In genomic region chr22:24433868-24434471, GRCh38 we compare ENCODE assay signal across 8 cellular contexts. TPM values are rescaled to one million over a fixed set of nuclear protein-coding genes. Genes with fewer than 3 reads are reported as not detected.
DNase-seq lines count a peak whose midpoint lies in the region; ATAC-seq and TF ChIP-seq lines count a peak whose summit lies in the region.

No MANE protein-coding gene starts in this region.

- ATAC-seq in GM18511 (IDR thresholded peaks at IDR 0.05; ENCODE audit: unreplicated experiment), result peak; percentile 75
- ATAC-seq in HG02852 (IDR thresholded peaks at IDR 0.05; ENCODE audit: unreplicated experiment), result peak; percentile 72

- H3K9ac ChIP-seq in skeletal muscle tissue (ENCODE audit: low read depth in 1 of 3, low read length in 3 of 3), result no peak overlapping the region

- H3K27ac ChIP-seq in OCI-LY7 (ENCODE audit: low read depth, low read length, poor library complexity, severe bottlenecking), result peak overlapping the region; percentile 99
- peak overlapping the region; percentile 83 for H3K27ac ChIP-seq in skeletal muscle tissue (ENCODE audit: low read depth, low read length)

- no peaks in the 10 kb centered on the region for H4K20me1 ChIP-seq in OCI-LY7 (ENCODE audit: insufficient read depth, low read length)

- H3K9me3 ChIP-seq in OCI-LY7 (ENCODE audit: low read length) (no peaks in the 10 kb centered on the region), skeletal muscle tissue (ENCODE audit: control insufficient read depth in 3 of 3, low read length in 3 of 3) (no peaks in the 10 kb centered on the region)

- no TSS peak for BruUV-seq in OCI-LY7 (replicated peaks; lab: Mats Ljungman, UMichigan)

- intact Hi-C loops in OCI-LY7 (cut with micrococcal nuclease; ENCODE audit: unreplicated experiment), result loop anchor here (1.0 to 2.0 kb wide), 2 partner anchors 121 to 163 kb away; partner anchors contain the start of genes GUCD1, SNRPD3 and SPECC1L

- TF ChIP-seq CTCF in OCI-LY7 (conservative IDR thresholded peaks at IDR 0.05; ENCODE audit: low read length), result no peak

- peaks cover 67% of the 10 kb centered on the region for H3K79me2 ChIP-seq in OCI-LY7 (ENCODE audit: insufficient read depth, low read depth, low read length)

- peaks cover 41% of the 10 kb centered on the region; the same call in 1 of the 2 replicates for H3K36me3 ChIP-seq in OCI-LY7 (ENCODE audit: insufficient read depth, low read length)
- no peaks in the 10 kb centered on the region for H3K36me3 ChIP-seq in skeletal muscle tissue (ENCODE audit: control insufficient read depth in 3 of 3, insufficient read depth in 3 of 3, low read length in 3 of 3)

- DNase-seq in 8988T, result peak; percentile 24
- DNase-seq in OCI-LY7 (ENCODE audit: low spot score), result peak; percentile 92
- peak; percentile 70 for DNase-seq in dermis blood vessel endothelial cell
- DNase-seq in NCI-H1105 treated with DMSO at 0.1 percent for 48 hours (lab: John Stamatoyannopoulos, UW), result no peak
- no peak for DNase-seq in activated effector memory CD4-positive, alpha-beta T cell treated with Interleukin-2 at 50 U/mL for 16 hours

- no peaks in the 10 kb centered on the region for H3K27me3 ChIP-seq in skeletal muscle tissue (ENCODE audit: control insufficient read depth in 3 of 3, insufficient read depth in 3 of 3, low read length in 3 of 3)

- H3K4me1 ChIP-seq in OCI-LY7 (ENCODE audit: insufficient read depth, low read length, poor library complexity, severe bottlenecking) (peaks cover 98% of the 10 kb centered on the region), skeletal muscle tissue (ENCODE audit: control insufficient read depth in 3 of 3, insufficient read depth in 3 of 3, low read length in 3 of 3) (peaks cover 38 to 57% (median 49%) of the 10 kb centered on the region in 3 donors)

- no peak overlapping the region for H2AFZ ChIP-seq in OCI-LY7 (ENCODE audit: low read length)

- H3K4me2 ChIP-seq in OCI-LY7 (ENCODE audit: low read length), result peak overlapping the region; percentile 97

- POLR2A ChIA-PET in OCI-LY7 (lab: Charles Lee), result interaction anchor here (0.9 kb wide), 1 partner anchor 10 kb away, joined by 3 read pairs; no protein-coding TSS in a partner anchor

- H3K4me3 ChIP-seq in OCI-LY7 (ENCODE audit: low read depth, low read length, poor library complexity, severe bottlenecking), result peak overlapping the region; percentile 61
- H3K4me3 ChIP-seq in skeletal muscle tissue (ENCODE audit: low read length in 3 of 3), result no peak overlapping the region

- H3K9me2 ChIP-seq in OCI-LY7 (ENCODE audit: insufficient read depth, low read length), result no peaks in the 10 kb centered on the region

- CTCF ChIA-PET in OCI-LY7 (lab: Charles Lee; ENCODE audit: unreplicated experiment), result no interaction called here

RNA-seq across cellular contexts. Expression of gene ADORA2A, which starts 6.6 kb away (rescaled TPM):
- 31.2 and 35.7 TPM in 2 replicates for total RNA-seq in OCI-LY7 (2014; rRNA removed; shearing (Covaris generic))
- total RNA-seq in OCI-LY7 (2022) (29.5 and 35.0 TPM in 2 replicates), dermis blood vessel endothelial cell (11.4 and 16.2 TPM in 2 replicates), skeletal muscle tissue (10.4 TPM)

Comparison
In these comparisons a context has a peak if more than half of its experiments do, and no peak if none do; other contexts are left out.
1. DNase-seq: peak in 8988T (single experiment), OCI-LY7 (single experiment) and dermis blood vessel endothelial cell (single experiment); none in NCI-H1105 treated with DMSO at 0.1 percent for 48 hours (single experiment) and activated effector memory CD4-positive, alpha-beta T cell treated with Interleukin-2 at 50 U/mL for 16 hours (single experiment).